15 cellular contexts compared by ENCODE assay signal in the genomic region with DNA sequence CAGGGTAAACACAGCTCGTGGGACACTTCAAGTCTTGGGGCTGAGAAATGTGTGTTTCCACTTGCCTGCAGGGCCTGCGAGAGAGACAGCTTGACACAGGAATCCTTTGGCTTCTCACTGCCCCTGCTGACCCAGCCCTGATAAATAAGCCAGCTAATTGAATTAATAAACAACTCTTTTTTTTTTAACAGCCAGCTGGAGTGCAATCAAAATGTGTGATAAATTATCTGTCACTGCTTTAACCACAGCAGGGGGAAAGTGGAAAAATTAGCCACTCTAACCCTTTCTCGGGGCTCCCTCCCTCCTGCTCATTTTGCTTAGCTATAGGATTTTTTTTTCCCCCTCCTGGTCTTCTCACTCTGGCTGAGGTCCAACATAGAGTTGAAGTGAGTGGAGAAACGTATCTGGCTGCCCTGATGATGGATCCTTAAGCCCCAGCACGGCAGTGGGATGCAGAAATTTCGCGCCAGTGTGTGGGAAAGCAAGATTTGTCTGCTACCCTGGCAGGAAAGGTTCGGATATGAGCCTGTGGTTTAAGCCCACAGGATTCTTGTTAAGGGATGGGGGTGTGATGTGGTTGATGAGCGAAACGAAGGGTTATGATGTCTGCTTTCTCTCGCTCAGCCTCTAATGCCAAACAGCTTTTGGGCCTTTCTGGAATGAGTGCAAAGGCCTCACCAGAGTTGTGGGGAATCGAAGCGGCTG.
A peak's percentile ranks its signal among the peaks of the same experiment; 100 is the strongest.
DNase-seq lines count a peak whose midpoint lies in the region; ATAC-seq and TF ChIP-seq lines count a peak whose summit lies in the region.
"Had no signal": no experiment of that assay in that cellular context is flagged by ENCODE, and none has a peak within 500 bp of the region (broad histone marks: within the 10 kb centered on the region; RNA-seq: fewer than 3 reads in every experiment).

No MANE protein-coding gene starts in this region.

- peaks cover 0 to 5% (median 0%) of the 10 kb centered on the region in 5 donors for H3K9me3 Mint-ChIP-seq in CD8-positive, alpha-beta memory T cell
- no peaks in the 10 kb centered on the region for H3K9me3 Mint-ChIP-seq in stimulated activated effector memory CD8-positive, alpha-beta T cell treated with anti-CD3 and anti-CD28 coated beads, Interleukin-12 subunit alpha, Interleukin-12 subunit beta, amount 100 ng/mL, for 72 hours

- CTCF ChIA-PET in CD8-positive, alpha-beta memory T cell (lab: Charles Lee) = no interaction called here

- no peak overlapping the region for H3K4me3 ChIP-seq in AG10803 (ENCODE audit: low read length)
- H3K4me3 ChIP-seq in Jurkat, Clone E6-1 (ENCODE audit: low read length) = no peak overlapping the region
- H3K4me3 ChIP-seq in CD8-positive, alpha-beta memory T cell (ENCODE audit: low read length) = no peak overlapping the region

- no peak for TF ChIP-seq CTCF in AG10803 (conservative IDR thresholded peaks at IDR 0.05; ENCODE audit: low read length)

- H3K9me3 ChIP-seq in CD8-positive, alpha-beta memory T cell (ENCODE audit: low read length) = no peaks in the 10 kb centered on the region
- H3K9me3 ChIP-seq: neutrophil had no signal

- ATAC-seq in SK-N-SH treated with all-trans-retinoic acid at 6 μM for 48 hours (peak; percentile 34; the same call in 2 of the 3 replicates), GM21423 (IDR thresholded peaks at IDR 0.05; ENCODE audit: unreplicated experiment) (no peak)
- ATAC-seq in stimulated activated effector memory CD8-positive, alpha-beta T cell treated with anti-CD3 and anti-CD28 coated beads, Interleukin-12 subunit alpha, Interleukin-12 subunit beta, amount 100 ng/mL, for 72 hours = no peak

- H3K36me3 ChIP-seq in CD8-positive, alpha-beta memory T cell (ENCODE audit: insufficient read depth, low read length) = no peaks in the 10 kb centered on the region

- H3K27me3 ChIP-seq in CD8-positive, alpha-beta memory T cell (ENCODE audit: insufficient read depth, low read length, poor library complexity, severe bottlenecking) = no peaks in the 10 kb centered on the region
- H3K27me3 ChIP-seq: neutrophil had no signal

- peaks cover 0 to 7% of the 10 kb centered on the region in 2 donors for H3K27me3 Mint-ChIP-seq in CD8-positive, alpha-beta memory T cell

- H3K4me1 Mint-ChIP-seq in CD8-positive, alpha-beta memory T cell = no peaks in the 10 kb centered on the region
- no peaks in the 10 kb centered on the region for H3K4me1 Mint-ChIP-seq in stimulated activated effector memory CD8-positive, alpha-beta T cell treated with anti-CD3 and anti-CD28 coated beads, Interleukin-12 subunit alpha, Interleukin-12 subunit beta, amount 100 ng/mL, for 72 hours

- no peak overlapping the region for H3K27ac Mint-ChIP-seq in CD8-positive, alpha-beta memory T cell
- H3K27ac Mint-ChIP-seq in stimulated activated effector memory CD8-positive, alpha-beta T cell treated with anti-CD3 and anti-CD28 coated beads, Interleukin-12 subunit alpha, Interleukin-12 subunit beta, amount 100 ng/mL, for 72 hours = no peak overlapping the region

- DNase-seq in AG10803 (ENCODE audit: low read depth) = peak; percentile 73
- peak; percentile 26 for DNase-seq in Jurkat, Clone E6-1 (ENCODE audit: low read depth, low spot score)
- DNase-seq in medulla oblongata (ENCODE audit: extremely low spot score) = peak; percentile 36
- no peak for DNase-seq in NCI-H1930 (lab: John Stamatoyannopoulos, UW)
- DNase-seq in CD8-positive, alpha-beta memory T cell = no peak
- DNase-seq in stimulated activated effector memory CD8-positive, alpha-beta T cell treated with anti-CD3 and anti-CD28 coated beads, Interleukin-12 subunit alpha, Interleukin-12 subunit beta, amount 100 ng/mL, for 72 hours (ENCODE audit: low spot score in 2 of 2) = no peak
- DNase-seq: central memory CD4-positive, alpha-beta T cell; kidney; MM.1S; stimulated activated CD4-positive, alpha-beta T cell treated with anti-CD3 and anti-CD28 coated beads, Interleukin-2, amount 100 ng/mL, for 24 hours had no signal

- no peak overlapping the region for H3K27ac ChIP-seq in CD8-positive, alpha-beta memory T cell (ENCODE audit: low read depth, low read length)
- H3K27ac ChIP-seq: neutrophil, RWPE1, VCaP had no signal

- no peak overlapping the region for H3K4me3 Mint-ChIP-seq in CD8-positive, alpha-beta memory T cell
- no peak overlapping the region for H3K4me3 Mint-ChIP-seq in stimulated activated effector memory CD8-positive, alpha-beta T cell treated with anti-CD3 and anti-CD28 coated beads, Interleukin-12 subunit alpha, Interleukin-12 subunit beta, amount 100 ng/mL, for 72 hours

- no peaks in the 10 kb centered on the region for H3K36me3 Mint-ChIP-seq in CD8-positive, alpha-beta memory T cell
- H3K36me3 Mint-ChIP-seq in stimulated activated effector memory CD8-positive, alpha-beta T cell treated with anti-CD3 and anti-CD28 coated beads, Interleukin-12 subunit alpha, Interleukin-12 subunit beta, amount 100 ng/mL, for 72 hours = no peaks in the 10 kb centered on the region

- no peaks in the 10 kb centered on the region for H3K4me1 ChIP-seq in CD8-positive, alpha-beta memory T cell (ENCODE audit: insufficient read depth, low read length)

- POLR2A ChIA-PET in CD8-positive, alpha-beta memory T cell (lab: Charles Lee) = no interaction called here

TF ChIP-seq in SK-N-SH treated with all-trans-retinoic acid at 6 μM for 48 hours, 23 proteins besides CTCF, POLR2A, EP300 and RAD21:
- TF ChIP-seq ZFP30 (CRISPR knock-in tag; IDR thresholded peaks at IDR 0.05) (no peak), RARB (CRISPR knock-in tag; IDR thresholded peaks at IDR 0.05) (no peak), OSR1 (CRISPR knock-in tag; IDR thresholded peaks at IDR 0.05) (no peak), POU6F1 (CRISPR knock-in tag; IDR thresholded peaks at IDR 0.05; ENCODE audit: borderline replicate concordance, low read depth) (no peak), ISL1 (CRISPR knock-in tag; IDR thresholded peaks at IDR 0.05) (no peak), GLIS3 (CRISPR knock-in tag; IDR thresholded peaks at IDR 0.05) (no peak), BACH2 (CRISPR knock-in tag; IDR thresholded peaks at IDR 0.05; ENCODE audit: borderline replicate concordance) (no peak), ZC3H10 (CRISPR knock-in tag; IDR thresholded peaks at IDR 0.05) (no peak)
- TF ChIP-seq, protein P1, sequence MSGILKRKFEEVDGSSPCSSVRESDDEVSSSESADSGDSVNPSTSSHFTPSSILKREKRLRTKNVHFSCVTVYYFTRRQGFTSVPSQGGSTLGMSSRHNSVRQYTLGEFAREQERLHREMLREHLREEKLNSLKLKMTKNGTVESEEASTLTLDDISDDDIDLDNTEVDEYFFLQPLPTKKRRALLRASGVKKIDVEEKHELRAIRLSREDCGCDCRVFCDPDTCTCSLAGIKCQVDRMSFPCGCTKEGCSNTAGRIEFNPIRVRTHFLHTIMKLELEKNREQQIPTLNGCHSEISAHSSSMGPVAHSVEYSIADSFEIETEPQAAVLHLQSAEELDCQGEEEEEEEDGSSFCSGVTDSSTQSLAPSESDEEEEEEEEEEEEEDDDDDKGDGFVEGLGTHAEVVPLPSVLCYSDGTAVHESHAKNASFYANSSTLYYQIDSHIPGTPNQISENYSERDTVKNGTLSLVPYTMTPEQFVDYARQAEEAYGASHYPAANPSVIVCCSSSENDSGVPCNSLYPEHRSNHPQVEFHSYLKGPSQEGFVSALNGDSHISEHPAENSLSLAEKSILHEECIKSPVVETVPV (CRISPR knock-in tag; IDR thresholded peaks at IDR 0.05) = no peak

Comparison
In these comparisons a context has a peak if more than half of its experiments do, and no peak if none do; other contexts are left out.
1. DNase-seq: peak in AG10803 (single experiment), Jurkat, Clone E6-1 (single experiment) and medulla oblongata (single experiment); none in NCI-H1930 (0 of 2), CD8-positive, alpha-beta memory T cell (0 of 5) and stimulated activated effector memory CD8-positive, alpha-beta T cell treated with anti-CD3 and anti-CD28 coated beads, Interleukin-12 subunit alpha, Interleukin-12 subunit beta, amount 100 ng/mL, for 72 hours (0 of 2).